In the genomic region with DNA sequence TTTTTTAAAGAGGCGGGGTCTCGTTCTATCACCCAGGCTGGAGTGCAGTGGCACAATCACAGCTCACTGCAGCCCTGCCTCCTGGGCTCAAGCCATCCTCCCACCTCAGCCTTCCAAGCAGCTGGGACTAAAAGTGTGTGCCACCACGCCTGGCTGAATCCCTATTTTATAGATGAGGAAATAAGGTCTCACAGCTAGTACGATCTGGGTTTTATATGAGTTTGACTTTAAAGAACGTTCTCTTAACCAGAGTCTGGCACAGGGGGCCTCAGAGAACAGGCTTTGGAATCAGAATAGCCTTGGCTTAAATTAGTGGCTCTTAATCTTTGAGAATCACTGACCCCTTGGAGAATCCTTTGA, we compare ENCODE assay signal across 20 cellular contexts. TPM values are rescaled to one million over a fixed set of nuclear protein-coding genes. Genes with fewer than 3 reads are reported as not detected.
"Had no signal": no experiment of that assay in that cellular context is flagged by ENCODE, and none has a peak within 500 bp of the region (broad histone marks: within the 10 kb centered on the region; RNA-seq: fewer than 3 reads in every experiment).

No MANE protein-coding gene starts in this region.

- H3K27ac ChIP-seq: body of pancreas, coronary artery, heart left ventricle, right atrium auricular region, thyroid gland, uterus, WERI-Rb-1 had no signal

- H3K36me3 ChIP-seq: heart left ventricle, right atrium auricular region, thyroid gland, uterus, WERI-Rb-1 had no signal

- DNase-seq: activated CD4-positive, alpha-beta T cell treated with anti-CD3 and anti-CD28 coated beads, Interleukin-2, amount 10 ng/mL, durations not matched to agents 24 days and 14 days; activated T-cell treated with anti-CD3 and anti-CD28 coated beads, Interleukin-2, amount 50 U/mL, for 1 hour; body of pancreas; central memory CD4-positive, alpha-beta T cell; effector CD8-positive, alpha-beta T cell; heart left ventricle; kidney glomerular epithelial cell; posterior cingulate gyrus; T-cell; T1000; thyroid gland; uterus; WERI-Rb-1 had no signal

- H3K4me1 ChIP-seq: body of pancreas, heart left ventricle, right atrium auricular region, thyroid gland, uterus had no signal

- ATAC-seq: body of pancreas, heart left ventricle, T-cell had no signal

- H3K4me3 ChIP-seq: body of pancreas, coronary artery, heart left ventricle, right atrium auricular region, smooth muscle cell, thyroid gland, uterus had no signal

- H3K4me2 ChIP-seq: smooth muscle cell had no signal

- H3K9me3 ChIP-seq: body of pancreas, heart left ventricle, right atrium auricular region, thyroid gland, uterus had no signal

- H3K27me3 ChIP-seq: body of pancreas, heart left ventricle, right atrium auricular region, thyroid gland, uterus had no signal

RNA-seq across cellular contexts. Expression of a gene that starts 49.1 kb away (rescaled TPM):
- total RNA-seq: activated CD4-positive, alpha-beta T cell treated with anti-CD3 and anti-CD28 coated beads, Interleukin-2, amount 10 ng/mL, durations not matched to agents 24 days and 14 days; activated CD8-positive, alpha-beta memory T cell treated with anti-CD3 and anti-CD28 coated beads for 36 hours; epithelial cell of proximal tubule; heart left ventricle; lower leg skin; myocyte; right atrium auricular region; smooth muscle cell; T-cell had no signal
- polyA plus RNA-seq: heart left ventricle, smooth muscle cell had no signal
